16 cellular contexts compared by ENCODE assay signal in the genomic region with DNA sequence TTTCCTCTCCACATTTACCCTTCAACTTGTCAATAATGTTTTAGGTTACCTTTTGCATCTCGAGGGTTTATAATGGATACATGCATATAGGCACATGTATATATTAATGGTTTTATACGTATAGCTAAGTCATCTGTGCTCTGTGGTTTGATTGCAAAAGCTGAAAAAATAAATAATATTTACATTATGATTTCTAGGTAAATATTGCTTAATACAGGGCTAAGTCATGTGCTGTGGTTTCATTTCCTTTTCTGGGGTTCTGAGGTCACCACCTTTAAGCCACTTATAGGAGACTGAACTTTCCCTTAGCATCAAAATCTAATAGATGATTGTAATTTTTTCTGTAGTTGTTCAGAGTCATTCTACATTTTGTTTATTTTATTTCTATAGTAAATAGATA. TPM values are rescaled to one million over a fixed set of nuclear protein-coding genes. Genes with fewer than 3 reads are reported as not detected.
DNase-seq lines count a peak whose midpoint lies in the region; ATAC-seq, FAIRE-seq and TF ChIP-seq lines count a peak whose summit lies in the region.
"Had no signal": no experiment of that assay in that cellular context is flagged by ENCODE, and none has a peak within 500 bp of the region (broad histone marks: within the 10 kb centered on the region; RNA-seq: fewer than 3 reads in every experiment).

No MANE protein-coding gene starts in this region.

- H3K36me3 ChIP-seq in psoas muscle (ENCODE audit: insufficient read depth in 1 of 2, low read depth in 1 of 2) = peaks cover 0 to 2% of the 10 kb centered on the region in 2 donors
- H3K36me3 ChIP-seq: brain microvascular endothelial cell had no signal

- ATAC-seq in psoas muscle (no peak), HG02840 (IDR thresholded peaks at IDR 0.05; ENCODE audit: low FRiP score, unreplicated experiment) (no peak)
- ATAC-seq: CD8-positive, alpha-beta T cell; SK-N-SH treated with all-trans-retinoic acid at 6 μM for 48 hours had no signal

- H3K36me3 Mint-ChIP-seq in activated CD4-positive, alpha-beta memory T cell treated with anti-CD3 and anti-CD28 coated beads, Interleukin-2, amount 10 ng/mL, durations not matched to agents 7 days and 5 days (ENCODE audit: low read depth) = peaks cover 25% of the 10 kb centered on the region

- H3K27ac Mint-ChIP-seq in activated CD4-positive, alpha-beta memory T cell treated with anti-CD3 and anti-CD28 coated beads, Interleukin-2, amount 10 ng/mL, durations not matched to agents 7 days and 5 days = no peak overlapping the region
- H3K27ac Mint-ChIP-seq: CD8-positive, alpha-beta T cell had no signal

- H3K9me3 Mint-ChIP-seq in activated CD4-positive, alpha-beta memory T cell treated with anti-CD3 and anti-CD28 coated beads, Interleukin-2, amount 10 ng/mL, durations not matched to agents 7 days and 5 days = no peaks in the 10 kb centered on the region
- H3K9me3 Mint-ChIP-seq: CD8-positive, alpha-beta T cell had no signal

- intact Hi-C loops in psoas muscle (cut with DNase I) = loop anchor here in 1 of 2 donors (2.0 to 5.0 kb wide), 2 partner anchors 40 to 75 kb away; no protein-coding TSS in a partner anchor

- H3K4me1 ChIP-seq in psoas muscle = peaks cover 67% of the 10 kb centered on the region

- CTCF ChIA-PET in activated CD4-positive, alpha-beta memory T cell treated with anti-CD3 and anti-CD28 coated beads, Interleukin-2, amount 10 ng/mL, durations not matched to agents 7 days and 5 days (lab: Charles Lee) = interaction anchor here (1.0 kb wide), 1 partner anchor 17 kb away, joined by 3 read pairs; no protein-coding TSS in a partner anchor

- H3K27me3 ChIP-seq in psoas muscle (ENCODE audit: insufficient read depth in 3 of 3, low read length in 2 of 3) = no peaks in the 10 kb centered on the region
- H3K27me3 ChIP-seq: brain microvascular endothelial cell had no signal

- peak; percentile 5 for FAIRE-seq in colon (lab: Jason Lieb, UNC)

- POLR2A ChIA-PET in activated CD4-positive, alpha-beta memory T cell treated with anti-CD3 and anti-CD28 coated beads, Interleukin-2, amount 10 ng/mL, durations not matched to agents 7 days and 5 days (lab: Charles Lee) = no interaction called here

- no peak overlapping the region for H3K4me3 Mint-ChIP-seq in activated CD4-positive, alpha-beta memory T cell treated with anti-CD3 and anti-CD28 coated beads, Interleukin-2, amount 10 ng/mL, durations not matched to agents 7 days and 5 days
- H3K4me3 Mint-ChIP-seq: CD8-positive, alpha-beta T cell had no signal

- 88 to 92% (median 91%) methylated on average over 2 of the region's 2 CpGs for WGBS in psoas muscle, 3 donors

- TF ChIP-seq CTCF in psoas muscle (IDR thresholded peaks at IDR 0.05) (no peak), GM10266 (IDR thresholded peaks at IDR 0.05; ENCODE audit: control insufficient read depth, insufficient read depth, low read depth, missing control alignments) (no peak)

- no peaks in the 10 kb centered on the region for H3K9me3 ChIP-seq in psoas muscle

- H3K4me1 Mint-ChIP-seq in activated CD4-positive, alpha-beta memory T cell treated with anti-CD3 and anti-CD28 coated beads, Interleukin-2, amount 10 ng/mL, durations not matched to agents 7 days and 5 days = peaks cover 25% of the 10 kb centered on the region

- DNase-seq in DMS53 treated with DMSO at 0.1 percent for 48 hours (lab: John Stamatoyannopoulos, UW; ENCODE audit: unreplicated experiment) = peak; percentile 56
- DNase-seq in NAMALWA (ENCODE audit: low spot score) = peak; percentile 72
- DNase-seq in psoas muscle = no peak
- DNase-seq in GM10266 (ENCODE audit: extremely low spot score) = no peak
- no peak for DNase-seq in NK-92 treated with Interleukin-12 subunit alpha and Interleukin-12 subunit beta, amount 100 ng/mL, for 24 hours (lab: John Stamatoyannopoulos, UW)
- DNase-seq in activated CD4-positive, alpha-beta memory T cell treated with anti-CD3 and anti-CD28 coated beads, Interleukin-2, amount 10 ng/mL, durations not matched to agents 7 days and 5 days = no peak
- DNase-seq: activated CD4-positive, alpha-beta T cell treated with anti-CD3 and anti-CD28 coated beads, Interleukin-2, amount 50 U/mL, for 1 hour; activated gamma-delta T cell treated with Interleukin-2 at 50 U/mL for 16 hours; brain microvascular endothelial cell; CD8-positive, alpha-beta T cell; NCI-H1417; NCI-H69; stimulated activated naive CD4-positive, alpha-beta T cell treated with Interleukin-2 at 50 U/mL for 16 hours had no signal

- no peak overlapping the region for H3K4me3 ChIP-seq in psoas muscle

- peaks cover 2% of the 10 kb centered on the region for H3K27me3 Mint-ChIP-seq in activated CD4-positive, alpha-beta memory T cell treated with anti-CD3 and anti-CD28 coated beads, Interleukin-2, amount 10 ng/mL, durations not matched to agents 7 days and 5 days

- H3K27ac ChIP-seq in psoas muscle = peak overlapping the region; percentile 92
- H3K27ac ChIP-seq: brain microvascular endothelial cell had no signal

RNA-seq across cellular contexts. Expression of a gene that starts 33.1 kb away (rescaled TPM):
- total RNA-seq in psoas muscle = 10 to 100 TPM; 42.8 to 80.3 (median 58.3) TPM
- 1 to 10 TPM; 2.6 to 8.7 (median 3.1) TPM for polyA plus RNA-seq in psoas muscle
- total RNA-seq in activated CD4-positive, alpha-beta memory T cell treated with anti-CD3 and anti-CD28 coated beads, Interleukin-2, amount 10 ng/mL, durations not matched to agents 7 days and 5 days = 10 to 100 TPM; 51.4 to 52.4 TPM

Comparison
In these comparisons a context has a peak if more than half of its experiments do, and no peak if none do; other contexts are left out.
1. DNase-seq: peak in DMS53 treated with DMSO at 0.1 percent for 48 hours (single experiment) and NAMALWA (single experiment); none in psoas muscle (0 of 2), GM10266 (single experiment), NK-92 treated with Interleukin-12 subunit alpha and Interleukin-12 subunit beta, amount 100 ng/mL, for 24 hours (single experiment) and activated CD4-positive, alpha-beta memory T cell treated with anti-CD3 and anti-CD28 coated beads, Interleukin-2, amount 10 ng/mL, durations not matched to agents 7 days and 5 days (single experiment).